ENCODE assay signal across 30 cellular contexts in genomic region chr5:1654786-1655495, GRCh38.
DNase-seq lines count a peak whose midpoint lies in the region; ATAC-seq and TF ChIP-seq lines count a peak whose summit lies in the region.
"Had no signal": no experiment of that assay in that cellular context is flagged by ENCODE, and none has a peak within 500 bp of the region (broad histone marks: within the 10 kb centered on the region; RNA-seq: fewer than 3 reads in every experiment).

No MANE protein-coding gene starts in this region.

- no peak for TF ChIP-seq EP300 in SK-N-SH (IDR thresholded peaks at IDR 0.05; ENCODE audit: borderline replicate concordance in 1 of 2, low read depth in 1 of 2, low read length in 1 of 2)

- intact Hi-C loops in activated CD4-positive, alpha-beta T cell treated with anti-CD3 and anti-CD28 coated beads for 36 hours (cut with DNase I, micrococcal nuclease): no loop called here

- 50% methylated on average over 11 of the region's 13 CpGs for WGBS in SK-N-SH (ENCODE audit: low lambda C conversion rate)

- CTCF ChIA-PET in SK-N-SH (lab: Yijun Ruan, JAX): interaction anchor here (0.7 to 5.8 kb wide), 13 partner anchors 10 to 536 kb away, joined by 3 to 29 read pairs (median 5); no protein-coding TSS in a partner anchor
- CTCF ChIA-PET in activated CD4-positive, alpha-beta T cell treated with anti-CD3 and anti-CD28 coated beads for 36 hours (lab: Charles Lee): interaction anchor here (0.6 to 1.6 kb wide), 2 partner anchors 10 to 653 kb away, joined by 3 to 4 read pairs; no protein-coding TSS in a partner anchor

- H3K9me3 ChIP-seq in SK-N-SH (no peaks in the 10 kb centered on the region), DOHH2 (ENCODE audit: control insufficient read depth, insufficient read depth, low read length) (no peaks in the 10 kb centered on the region), neural progenitor cell (ENCODE audit: low read depth) (no peaks in the 10 kb centered on the region)
- H3K9me3 ChIP-seq: breast epithelium, MG63, neutrophil, Peyer's patch, prostate gland, thoracic aorta, vagina had no signal

- H3K27ac Mint-ChIP-seq in neural progenitor cell: no peak overlapping the region
- H3K27ac Mint-ChIP-seq in activated CD4-positive, alpha-beta T cell treated with anti-CD3 and anti-CD28 coated beads for 36 hours: no peak overlapping the region
- H3K27ac Mint-ChIP-seq: activated T-cell treated with anti-CD3 and anti-CD28 coated beads, Interleukin-2, amount 50 U/mL, for 72 hours; CD4-positive, CD25-positive, alpha-beta regulatory T cell; T-cell had no signal

- H3F3A ChIP-seq in SK-N-SH (replicated peaks; ENCODE audit: insufficient read depth) (no peaks in the 10 kb centered on the region), DOHH2 (ENCODE audit: control insufficient read depth, insufficient read depth) (peaks cover 15% of the 10 kb centered on the region), neural progenitor cell (ENCODE audit: low read depth) (no peaks in the 10 kb centered on the region)

- H3K9me2 ChIP-seq in SK-N-SH (no peaks in the 10 kb centered on the region), DOHH2 (replicated peaks; ENCODE audit: control insufficient read depth, low read length) (no peaks in the 10 kb centered on the region)

- H3K27ac ChIP-seq in SK-N-SH (ENCODE audit: low read depth in 2 of 2, low read length in 1 of 2) (no peak overlapping the region), DOHH2 (ENCODE audit: low read depth, low read length) (peak overlapping the region; percentile 85), neural progenitor cell (no peak overlapping the region)
- H3K27ac ChIP-seq: 22Rv1, breast epithelium, neutrophil, Peyer's patch, prostate gland, thoracic aorta, vagina had no signal

- H3K27me3 ChIP-seq in SK-N-SH (ENCODE audit: insufficient read depth) (peaks cover 75% of the 10 kb centered on the region), DOHH2 (ENCODE audit: control insufficient read depth, low read length) (0 out of 2 replicates have a peak, but pooled peaks cover 3% of the 10 kb centered on the region), neural progenitor cell (peaks cover 57% of the 10 kb centered on the region)
- H3K27me3 ChIP-seq: vagina had no signal

- TF ChIP-seq RAD21 in SK-N-SH (IDR thresholded peaks at IDR 0.05; ENCODE audit: low read length): no peak

- H2AFZ ChIP-seq in SK-N-SH (ENCODE audit: low read depth) (no peak overlapping the region), neural progenitor cell (replicated peaks) (no peak overlapping the region)

- H3K4me3 Mint-ChIP-seq in neural progenitor cell: peak overlapping the region; percentile 22
- no peak overlapping the region for H3K4me3 Mint-ChIP-seq in activated CD4-positive, alpha-beta T cell treated with anti-CD3 and anti-CD28 coated beads for 36 hours
- H3K4me3 Mint-ChIP-seq: CD4-positive, CD25-positive, alpha-beta regulatory T cell; T-cell had no signal

- peaks cover 11% of the 10 kb centered on the region for H3K4me1 Mint-ChIP-seq in neural progenitor cell
- peaks cover 3% of the 10 kb centered on the region for H3K4me1 Mint-ChIP-seq in activated CD4-positive, alpha-beta T cell treated with anti-CD3 and anti-CD28 coated beads for 36 hours

- no peaks in the 10 kb centered on the region for H4K20me1 ChIP-seq in SK-N-SH (ENCODE audit: insufficient read depth)
- H4K20me1 ChIP-seq in DOHH2 (ENCODE audit: control insufficient read depth, insufficient read depth, low read depth, low read length): no peaks in the 10 kb centered on the region
- no peaks in the 10 kb centered on the region for H4K20me1 ChIP-seq in neural progenitor cell (ENCODE audit: low read depth)

- H3K36me3 ChIP-seq in SK-N-SH (replicated peaks in 1 of 2; ENCODE audit: control insufficient read depth in 1 of 2, insufficient read depth in 2 of 2, low read length in 1 of 2) (no peaks in the 10 kb centered on the region), DOHH2 (ENCODE audit: control insufficient read depth, low read length) (no peaks in the 10 kb centered on the region), neural progenitor cell (no peaks in the 10 kb centered on the region)
- H3K36me3 ChIP-seq: breast epithelium, MG63, neutrophil, Peyer's patch, prostate gland, thoracic aorta, vagina had no signal

- H3K36me3 Mint-ChIP-seq in neural progenitor cell: no peaks in the 10 kb centered on the region
- no peaks in the 10 kb centered on the region for H3K36me3 Mint-ChIP-seq in activated CD4-positive, alpha-beta T cell treated with anti-CD3 and anti-CD28 coated beads for 36 hours (ENCODE audit: low read depth)
- H3K36me3 Mint-ChIP-seq: CD4-positive, CD25-positive, alpha-beta regulatory T cell; T-cell had no signal

- H3K79me2 ChIP-seq in SK-N-SH (ENCODE audit: insufficient read depth) (no peaks in the 10 kb centered on the region), DOHH2 (ENCODE audit: control insufficient read depth, low read length) (no peaks in the 10 kb centered on the region), neural progenitor cell (ENCODE audit: low read depth) (no peaks in the 10 kb centered on the region)

- POLR2A ChIA-PET in SK-N-SH (lab: Yijun Ruan, JAX): no interaction called here
- POLR2A ChIA-PET in activated CD4-positive, alpha-beta T cell treated with anti-CD3 and anti-CD28 coated beads for 36 hours (lab: Charles Lee): no interaction called here

- no peaks in the 10 kb centered on the region for H3K9me3 Mint-ChIP-seq in neural progenitor cell
- H3K9me3 Mint-ChIP-seq in activated CD4-positive, alpha-beta T cell treated with anti-CD3 and anti-CD28 coated beads for 36 hours (ENCODE audit: low read depth): no peaks in the 10 kb centered on the region
- H3K9me3 Mint-ChIP-seq: activated T-cell treated with anti-CD3 and anti-CD28 coated beads, Interleukin-2, amount 50 U/mL, for 72 hours; CD4-positive, CD25-positive, alpha-beta regulatory T cell; T-cell had no signal

- ATAC-seq in SK-N-SH treated with all-trans-retinoic acid at 6 μM for 48 hours: no peak
- no peak for ATAC-seq in activated CD4-positive, alpha-beta T cell treated with anti-CD3 and anti-CD28 coated beads for 36 hours
- ATAC-seq: activated CD4-positive, CD25-positive, alpha-beta regulatory T cell treated with anti-CD3 and anti-CD28 coated beads, Interleukin-2, amount 50 U/mL, for 24 hours had no signal

- DNase-seq in SK-N-SH (peak; percentile 39), neural progenitor cell (ENCODE audit: low spot score) (no peak), HUDEP-2 (lab: John Stamatoyannopoulos, UW; ENCODE audit: unreplicated experiment in 76 of 76) (no peak)
- DNase-seq in activated CD8-positive, alpha-beta memory T cell treated with anti-CD3 and anti-CD28 coated beads, Interleukin-2, amount 50 U/mL, for 48 hours: peak; percentile 47
- no peak for DNase-seq in activated CD4-positive, alpha-beta T cell treated with anti-CD3 and anti-CD28 coated beads for 36 hours
- DNase-seq in activated CD4-positive, alpha-beta T cell treated with anti-CD3 and anti-CD28 coated beads for 1 hour: no peak
- DNase-seq: activated naive CD4-positive, alpha-beta T cell treated with anti-CD3 and anti-CD28 coated beads, Interleukin-2, amount 50 U/mL, for 16 hours; activated T-cell treated with anti-CD3 and anti-CD28 coated beads, Interleukin-2, amount 50 U/mL, for 72 hours; CD4-positive, CD25-positive, alpha-beta regulatory T cell; effector memory CD4-positive, alpha-beta T cell; glutamatergic neuron; GOT3; KBM-7; mammary epithelial cell; MG63; NCI-H2029 treated with DMSO at 0.1 percent for 48 hours; NCI-H226; stimulated activated CD4-positive, alpha-beta T cell treated with anti-CD3 and anti-CD28 coated beads, Interleukin-15, amount 100 ng/mL, for 24 hours; stimulated activated naive CD4-positive, alpha-beta T cell treated with Interleukin-2 at 50 U/mL for 16 hours had no signal

- H3K4me1 ChIP-seq in SK-N-SH (ENCODE audit: control insufficient read depth in 1 of 2, insufficient read depth in 2 of 2, low read depth in 1 of 2, low read length in 1 of 2) (no peaks in the 10 kb centered on the region; a peak in 1 of 4 replicates), DOHH2 (ENCODE audit: control insufficient read depth, low read length) (peaks cover 47% of the 10 kb centered on the region), neural progenitor cell (no peaks in the 10 kb centered on the region)
- H3K4me1 ChIP-seq: prostate gland, vagina had no signal

- no peak overlapping the region for H3K9ac ChIP-seq in SK-N-SH
- no peak overlapping the region for H3K9ac ChIP-seq in neural progenitor cell

- TF ChIP-seq CTCF in SK-N-SH (IDR thresholded peaks at IDR 0.05) (no peak), DOHH2 (IDR thresholded peaks at IDR 0.05; ENCODE audit: low read depth, low read length, poor library complexity, severe bottlenecking) (no peak), neural progenitor cell (IDR thresholded peaks at IDR 0.05) (no peak)

- H3K4me2 ChIP-seq in SK-N-SH: no peak overlapping the region
- peak overlapping the region; percentile 93 for H3K4me2 ChIP-seq in DOHH2 (ENCODE audit: low read length)
- H3K4me2 ChIP-seq in neural progenitor cell: no peak overlapping the region

- H3K4me3 ChIP-seq in SK-N-SH (ENCODE audit: low read depth in 2 of 2, low read length in 1 of 2): no peak overlapping the region
- H3K4me3 ChIP-seq in DOHH2 (ENCODE audit: low read length): peak overlapping the region; percentile 77
- H3K4me3 ChIP-seq in neural progenitor cell: no peak overlapping the region
- H3K4me3 ChIP-seq: MG63, prostate gland, thoracic aorta, vagina had no signal

- peaks cover 16% of the 10 kb centered on the region for H3K27me3 Mint-ChIP-seq in neural progenitor cell (ENCODE audit: insufficient read depth, low read depth)
- H3K27me3 Mint-ChIP-seq in activated CD4-positive, alpha-beta T cell treated with anti-CD3 and anti-CD28 coated beads for 36 hours: peaks cover 32% of the 10 kb centered on the region

TF ChIP-seq in SK-N-SH, 30 proteins besides CTCF, POLR2A, EP300 and RAD21 (continues in another document):
- TF ChIP-seq GATA2 (CRISPR knock-in tag; IDR thresholded peaks at IDR 0.05): no peak
- no peak for TF ChIP-seq MEF2A (IDR thresholded peaks at IDR 0.05; ENCODE audit: borderline replicate concordance, low read depth)
- no peak for TF ChIP-seq FOXJ3 (CRISPR knock-in tag; IDR thresholded peaks at IDR 0.05)

TF ChIP-seq in SK-N-SH treated with all-trans-retinoic acid at 6 μM for 48 hours, 23 proteins besides CTCF, POLR2A, EP300 and RAD21 (continues in another document):
- TF ChIP-seq CSDC2 (CRISPR knock-in tag; IDR thresholded peaks at IDR 0.05) (no peak), GLIS3 (CRISPR knock-in tag; IDR thresholded peaks at IDR 0.05) (no peak), PPARA (CRISPR knock-in tag; IDR thresholded peaks at IDR 0.05; ENCODE audit: borderline replicate concordance) (no peak), ZNF565 (CRISPR knock-in tag; conservative IDR thresholded peaks at IDR 0.05; ENCODE audit: low read depth) (no peak)

Comparison
In these comparisons a context has a peak if more than half of its experiments do, and no peak if none do; other contexts are left out.
1. DNase-seq: peak in SK-N-SH (single experiment) and activated CD8-positive, alpha-beta memory T cell treated with anti-CD3 and anti-CD28 coated beads, Interleukin-2, amount 50 U/mL, for 48 hours (single experiment); none in neural progenitor cell (single experiment), activated CD4-positive, alpha-beta T cell treated with anti-CD3 and anti-CD28 coated beads for 36 hours (single experiment), HUDEP-2 (0 of 76) and activated CD4-positive, alpha-beta T cell treated with anti-CD3 and anti-CD28 coated beads for 1 hour (single experiment).